In the genomic region with DNA sequence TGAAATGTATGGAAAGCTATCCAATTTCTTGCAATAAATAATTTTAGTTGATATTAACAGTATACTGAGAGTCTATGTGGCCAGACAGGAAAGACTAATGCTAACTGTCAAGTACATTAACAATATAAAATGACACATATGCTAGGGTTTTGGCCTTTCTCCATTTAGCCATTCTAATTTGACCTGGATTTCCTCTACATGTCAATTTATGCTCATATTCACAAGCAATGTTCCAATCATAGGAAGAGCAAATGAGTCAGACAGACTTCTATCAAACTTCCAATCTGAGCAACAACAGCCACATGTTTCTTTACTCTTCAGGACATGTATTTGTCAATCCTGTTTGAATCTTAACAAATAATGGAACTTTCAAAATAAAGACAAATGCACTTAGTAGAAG, we compare ENCODE assay signal across 18 cellular contexts. TPM values are rescaled to one million over a fixed set of nuclear protein-coding genes. Genes with fewer than 3 reads are reported as not detected.
DNase-seq lines count a peak whose midpoint lies in the region; ATAC-seq, FAIRE-seq and TF ChIP-seq lines count a peak whose summit lies in the region.
"Had no signal": no experiment of that assay in that cellular context is flagged by ENCODE, and none has a peak within 500 bp of the region (broad histone marks: within the 10 kb centered on the region; RNA-seq: fewer than 3 reads in every experiment).

No MANE protein-coding gene starts in this region.

- no peaks in the 10 kb centered on the region for H3K9me1 ChIP-seq in endothelial cell of umbilical vein (replicated peaks; ENCODE audit: control insufficient read depth, extremely low read depth, insufficient read depth, low read length)

- intact Hi-C loops in endothelial cell of umbilical vein (cut with micrococcal nuclease), result no loop called here

- no peaks in the 10 kb centered on the region for H4K20me1 ChIP-seq in endothelial cell of umbilical vein (replicated peaks; ENCODE audit: control insufficient read depth, extremely low read depth, insufficient read depth, low read length)

- H3K79me2 ChIP-seq in endothelial cell of umbilical vein (ENCODE audit: control insufficient read depth, insufficient read depth, low read length), result no peaks in the 10 kb centered on the region

- H3K27me3 ChIP-seq in endothelial cell of umbilical vein (ENCODE audit: control insufficient read depth in 2 of 2, insufficient read depth in 2 of 2, low read length in 2 of 2) (peaks cover 12 to 51% of the 10 kb centered on the region in 2 experiments), MG63 (no peaks in the 10 kb centered on the region)

- ATAC-seq in GM21576 (IDR thresholded peaks at IDR 0.05; ENCODE audit: unreplicated experiment), result no peak

- H2AFZ ChIP-seq in endothelial cell of umbilical vein (ENCODE audit: low read depth, low read length), result no peak overlapping the region

- dilution Hi-C loops in endothelial cell of umbilical vein (cut with MboI; ENCODE audit: extremely low pct_ligation_motif_present, low sequenced_read_pairs), result no loop called here

- CTCF ChIA-PET in endothelial cell of umbilical vein (lab: Charles Lee), result no interaction called here

- no TSS peak for BruUV-seq in endothelial cell of umbilical vein (replicated peaks; lab: Mats Ljungman, UMichigan)

- H3K4me3 ChIP-seq in endothelial cell of umbilical vein (replicated peaks in 1 of 3; ENCODE audit: insufficient read depth in 1 of 3, low read depth in 1 of 3, low read length in 3 of 3), result no peak overlapping the region
- no peak overlapping the region for H3K4me3 ChIP-seq in MG63

- no peaks in the 10 kb centered on the region for H3K9me3 ChIP-seq in endothelial cell of umbilical vein (replicated peaks; ENCODE audit: control insufficient read depth, insufficient read depth, low read length)
- no peaks in the 10 kb centered on the region for H3K9me3 ChIP-seq in MG63

- H3K27ac ChIP-seq in endothelial cell of umbilical vein (ENCODE audit: insufficient read depth, low read depth, low read length), result no peak overlapping the region
- H3K27ac ChIP-seq: KMS-11 had no signal

- FAIRE-seq in endothelial cell of umbilical vein (lab: Jason Lieb, UNC), result peak; percentile 59
- FAIRE-seq: H1, RCC 7860 had no signal

- POLR2A ChIA-PET in endothelial cell of umbilical vein (lab: Charles Lee), result no interaction called here

- no peak for TF ChIP-seq CTCF in endothelial cell of umbilical vein (IDR thresholded peaks at IDR 0.05; ENCODE audit: extremely low read depth in 1 of 2, insufficient read depth in 1 of 2, low read depth in 1 of 2, low read length in 2 of 2)

- H3K9ac ChIP-seq in endothelial cell of umbilical vein (replicated peaks; ENCODE audit: extremely low read depth, insufficient read depth, low read length), result no peak overlapping the region
- H3K9ac ChIP-seq: KMS-11 had no signal

- peak overlapping the region; percentile 5 for H3K4me2 ChIP-seq in endothelial cell of umbilical vein (ENCODE audit: insufficient read depth, low read length)
- H3K4me2 ChIP-seq: KMS-11 had no signal

- H3K4me1 ChIP-seq in endothelial cell of umbilical vein (ENCODE audit: control insufficient read depth, extremely low read depth, insufficient read depth, low read length), result peaks cover 11% of the 10 kb centered on the region

- H3K36me3 ChIP-seq in endothelial cell of umbilical vein (ENCODE audit: control insufficient read depth in 2 of 2, extremely low read depth in 1 of 2, insufficient read depth in 2 of 2, low read length in 2 of 2) (no peaks in the 10 kb centered on the region), MG63 (no peaks in the 10 kb centered on the region)

- peak; percentile 8 for DNase-seq in HS-5 (ENCODE audit: low read depth)
- DNase-seq in SK-N-DZ (ENCODE audit: low spot score), result peak; percentile 91
- DNase-seq in endothelial cell of umbilical vein (ENCODE audit: low read depth, low spot score), result peak; percentile 62
- DNase-seq in lung microvascular endothelial cell (ENCODE audit: low read depth in 2 of 2), result peak; percentile 27 to 72
- DNase-seq in MG63, result no peak
- no peak for DNase-seq in amniotic stem cell (lab: John Stamatoyannopoulos, UW)
- DNase-seq: C1 segment of cervical spinal cord, HFFc6, NCI-H1105 treated with DMSO at 0.1 percent for 48 hours, NCI-H187, NCI-H69, SIG-M5 had no signal

- no peak for TF ChIP-seq POLR2A in endothelial cell of umbilical vein (IDR thresholded peaks at IDR 0.05; ENCODE audit: low read depth, low read length)

TF ChIP-seq in endothelial cell of umbilical vein, 7 proteins besides CTCF, POLR2A, EP300 and RAD21:
- TF ChIP-seq JUN (IDR thresholded peaks at IDR 0.05; ENCODE audit: borderline replicate concordance, insufficient read depth, insufficient read length, low read depth) (peak; percentile 67), MYC (IDR thresholded peaks at IDR 0.05; ENCODE audit: low read depth, low read length) (no peak), POLR2AphosphoS5 (IDR thresholded peaks at IDR 0.05; ENCODE audit: insufficient read depth, low read depth, low read length) (peak; percentile 45), FOS (IDR thresholded peaks at IDR 0.05; ENCODE audit: borderline replicate concordance, insufficient read depth, low read length) (peak; percentile 79), GATA2 (IDR thresholded peaks at IDR 0.05; ENCODE audit: insufficient read depth, insufficient read length, low read depth, low read length) (peak; percentile 92)
- TF ChIP-seq, protein P1, sequence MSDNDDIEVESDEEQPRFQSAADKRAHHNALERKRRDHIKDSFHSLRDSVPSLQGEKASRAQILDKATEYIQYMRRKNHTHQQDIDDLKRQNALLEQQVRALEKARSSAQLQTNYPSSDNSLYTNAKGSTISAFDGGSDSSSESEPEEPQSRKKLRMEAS (IDR thresholded peaks at IDR 0.05; ENCODE audit: insufficient read depth, insufficient read length), result no peak

RNA-seq across cellular contexts. Expression of a gene that starts 53.6 kb away (rescaled TPM):
- 0.31 TPM in 1 of 2 replicates, not detected in the other for polyA plus RNA-seq in SK-N-DZ (2014; cell fraction: cytosol; rRNA removed)
- 0.15 and 0.47 TPM in 2 replicates for polyA plus RNA-seq in SK-N-DZ (2014; cell fraction: nucleus; rRNA removed)
- total RNA-seq in endothelial cell of umbilical vein (0.40 TPM in 1 of 2 replicates, not detected in the other), lung microvascular endothelial cell (under 0.01 TPM in 2 replicates)
- 0.07 and 0.08 TPM in 2 replicates for polyA plus RNA-seq in endothelial cell of umbilical vein
- polyA plus RNA-seq in endothelial cell of umbilical vein (2011; cell fraction: cytosol; rRNA removed), result 0.04 and 0.08 TPM in 2 replicates
- polyA plus RNA-seq in endothelial cell of umbilical vein (2011; cell fraction: nucleus; rRNA removed), result 0.28 and 0.35 TPM in 2 replicates
- 0.07 TPM in 2 replicates for polyA plus RNA-seq in endothelial cell of umbilical vein (2012)
- polyA minus RNA-seq in endothelial cell of umbilical vein, result 0.08 and 0.32 TPM in 2 replicates
- polyA minus RNA-seq in endothelial cell of umbilical vein (2011; cell fraction: cytosol; rRNA and poly(A)+ RNA removed), result 0.41 TPM
- polyA minus RNA-seq in endothelial cell of umbilical vein (2011; cell fraction: nucleus; rRNA and poly(A)+ RNA removed), result 0.24 TPM in 2 replicates
- not detected in 2 replicates for total RNA-seq in MG63 (2014; rRNA removed; shearing (Covaris generic); ENCODE audit: low replicate concordance)
- total RNA-seq: A673, Daoy had no signal

Comparison
In these comparisons a context has a peak if more than half of its experiments do, and no peak if none do; other contexts are left out.
1. DNase-seq: peak in HS-5 (single experiment), SK-N-DZ (single experiment), endothelial cell of umbilical vein (single experiment) and lung microvascular endothelial cell (2 of 2); none in MG63 (single experiment) and amniotic stem cell (single experiment).